ENCODE assay signal across 14 cellular contexts in the genomic region with DNA sequence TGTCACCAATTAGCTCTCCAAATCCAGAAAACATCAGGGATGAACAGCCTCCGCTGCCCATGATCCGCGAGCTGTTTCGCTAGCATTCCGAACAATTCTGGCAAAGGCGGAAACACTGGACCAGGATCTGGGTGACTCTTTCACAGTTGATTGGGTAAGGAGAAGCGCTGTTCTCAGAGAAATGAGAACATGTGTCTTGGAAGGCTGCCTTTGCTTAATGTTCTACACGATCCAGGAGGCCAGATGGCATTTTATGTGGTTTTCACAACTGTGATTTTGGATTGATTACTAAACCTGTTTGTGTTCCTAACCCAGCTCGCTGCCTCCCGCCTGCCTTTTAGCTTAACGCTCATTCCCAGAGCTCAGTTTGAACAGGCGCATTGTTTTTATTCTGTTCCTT.
DNase-seq lines count a peak whose midpoint lies in the region; ATAC-seq and TF ChIP-seq lines count a peak whose summit lies in the region.
"Had no signal": no experiment of that assay in that cellular context is flagged by ENCODE, and none has a peak within 500 bp of the region (broad histone marks: within the 10 kb centered on the region; RNA-seq: fewer than 3 reads in every experiment).

No MANE protein-coding gene starts in this region.

- H3K27ac ChIP-seq in suprapubic skin = no peak overlapping the region
- H3K27ac ChIP-seq: epithelial cell of prostate had no signal

- H3K36me3 Mint-ChIP-seq in activated T-cell treated with anti-CD3 and anti-CD28 coated beads, Interleukin-2, amount 50 U/mL, for 4 hours (ENCODE audit: insufficient read depth) = no peaks in the 10 kb centered on the region

- H3K27me3 ChIP-seq in suprapubic skin = no peaks in the 10 kb centered on the region

- no peak for ATAC-seq in GM18505 (IDR thresholded peaks at IDR 0.05; ENCODE audit: unreplicated experiment)
- no peak for ATAC-seq in activated T-cell treated with anti-CD3 and anti-CD28 coated beads, Interleukin-2, amount 50 U/mL, for 4 hours
- ATAC-seq: left cardiac atrium had no signal

- no peak for TF ChIP-seq POLR2A in suprapubic skin (IDR thresholded peaks at IDR 0.05)
- no peak for TF ChIP-seq POLR2A in GM18505 (IDR thresholded peaks at IDR 0.05; ENCODE audit: borderline replicate concordance, extremely low read depth, insufficient read depth, insufficient read length)

- no peaks in the 10 kb centered on the region for H3K36me3 ChIP-seq in suprapubic skin

- no peak for TF ChIP-seq CTCF in suprapubic skin (IDR thresholded peaks at IDR 0.05)

- WGBS in suprapubic skin = 45% methylated on average over 12 of the region's 12 CpGs

- H3K27me3 Mint-ChIP-seq in activated T-cell treated with anti-CD3 and anti-CD28 coated beads, Interleukin-2, amount 50 U/mL, for 4 hours (ENCODE audit: low read depth) = peaks cover 11% of the 10 kb centered on the region

- no peaks in the 10 kb centered on the region for H3K4me1 Mint-ChIP-seq in activated T-cell treated with anti-CD3 and anti-CD28 coated beads, Interleukin-2, amount 50 U/mL, for 4 hours (ENCODE audit: low read depth)

- no peaks in the 10 kb centered on the region for H3K9me3 Mint-ChIP-seq in activated T-cell treated with anti-CD3 and anti-CD28 coated beads, Interleukin-2, amount 50 U/mL, for 4 hours

- H3K4me3 ChIP-seq in suprapubic skin = peak overlapping the region; percentile 14

- peaks cover 7% of the 10 kb centered on the region for H3K4me1 ChIP-seq in suprapubic skin

- no peak overlapping the region for H3K4me3 Mint-ChIP-seq in activated T-cell treated with anti-CD3 and anti-CD28 coated beads, Interleukin-2, amount 50 U/mL, for 4 hours

- DNase-seq in NCI-H82 (lab: John Stamatoyannopoulos, UW) (peak; percentile 47), NCI-H82 treated with DMSO at 0.1 percent for 48 hours (lab: John Stamatoyannopoulos, UW; ENCODE audit: unreplicated experiment) (no peak), anterior cingulate cortex (lab: John Stamatoyannopoulos, UW) (peak in 39 of 58 donors; percentile 3 to 73 (median 33)), iris pigment epithelial cell (ENCODE audit: low read depth) (peak; percentile 59), suprapubic skin (ENCODE audit: low spot score in 2 of 2) (no peak)
- DNase-seq in activated T-cell treated with anti-CD3 and anti-CD28 coated beads, Interleukin-2, amount 50 U/mL, for 4 hours = no peak
- DNase-seq in activated CD4-positive, alpha-beta T cell treated with anti-CD3 and anti-CD28 coated beads for 1 hour = no peak
- DNase-seq: EL; left cardiac atrium; NCI-H1105 treated with DMSO at 0.1 percent for 48 hours; stimulated activated CD4-positive, alpha-beta T cell treated with anti-CD3 and anti-CD28 coated beads, Interleukin-2, amount 100 ng/mL, for 24 hours; stimulated activated naive CD4-positive, alpha-beta T cell treated with Interleukin-2 at 50 U/mL for 16 hours had no signal

- no peaks in the 10 kb centered on the region for H3K9me3 ChIP-seq in suprapubic skin

- no peak for TF ChIP-seq EP300 in suprapubic skin (IDR thresholded peaks at IDR 0.05)

Comparison
In these comparisons a context has a peak if more than half of its experiments do, and no peak if none do; other contexts are left out.
1. DNase-seq: peak in NCI-H82 (single experiment), anterior cingulate cortex (39 of 58) and iris pigment epithelial cell (single experiment); none in NCI-H82 treated with DMSO at 0.1 percent for 48 hours (single experiment), suprapubic skin (0 of 2), activated T-cell treated with anti-CD3 and anti-CD28 coated beads, Interleukin-2, amount 50 U/mL, for 4 hours (single experiment) and activated CD4-positive, alpha-beta T cell treated with anti-CD3 and anti-CD28 coated beads for 1 hour (single experiment).